Comparison of ENCODE assay signal across 1 cellular context in the genomic region with DNA sequence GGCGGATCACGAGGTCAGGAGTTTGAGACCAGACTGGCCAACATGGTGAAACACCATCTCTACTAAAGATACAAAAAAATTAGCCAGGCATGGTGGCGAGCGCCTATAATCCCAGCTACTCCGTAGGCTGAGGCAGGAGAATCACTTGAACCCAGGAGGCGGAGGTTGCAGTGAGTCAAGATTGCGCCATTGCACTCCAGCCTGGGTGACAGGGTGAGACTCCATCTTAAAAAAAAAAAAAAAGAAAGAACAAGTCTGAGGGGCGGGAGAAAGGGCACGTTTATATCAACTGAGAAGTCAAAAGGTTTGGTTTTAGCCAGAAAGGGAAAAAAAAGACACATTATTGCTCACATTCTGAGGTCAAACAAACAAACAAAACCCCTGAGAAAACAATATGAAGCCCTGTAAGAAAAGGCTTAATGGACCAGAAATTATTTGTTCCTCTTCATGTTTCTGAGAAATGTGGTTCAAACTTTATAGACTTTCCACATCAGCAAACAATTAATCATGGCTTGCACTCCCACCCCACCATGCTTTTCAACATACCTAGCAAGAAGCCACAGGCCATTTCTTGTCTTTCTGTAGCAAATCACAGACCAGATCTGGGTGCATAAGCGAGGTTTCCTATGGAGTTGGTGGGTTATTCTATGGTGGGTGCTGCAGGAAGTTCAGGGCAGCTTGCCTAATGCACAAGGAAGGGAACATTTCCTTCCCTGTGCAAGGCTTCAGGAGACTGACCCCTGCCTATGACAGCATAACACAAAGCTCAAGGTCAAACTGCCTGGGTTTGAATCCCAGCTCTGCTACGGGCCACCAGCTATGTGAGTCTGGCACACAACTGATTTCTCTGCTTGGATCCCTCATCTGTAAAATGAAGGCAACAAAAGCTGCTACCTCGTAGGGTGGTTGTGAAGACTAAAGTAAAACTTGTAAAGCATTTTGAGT.
TF ChIP-seq lines count a peak whose summit lies in the region.

No MANE protein-coding gene starts in this region.

TF ChIP-seq in HEK293, 187 proteins besides CTCF, POLR2A, EP300 and RAD21 (continued from another document):
- TF ChIP-seq, protein P1, sequence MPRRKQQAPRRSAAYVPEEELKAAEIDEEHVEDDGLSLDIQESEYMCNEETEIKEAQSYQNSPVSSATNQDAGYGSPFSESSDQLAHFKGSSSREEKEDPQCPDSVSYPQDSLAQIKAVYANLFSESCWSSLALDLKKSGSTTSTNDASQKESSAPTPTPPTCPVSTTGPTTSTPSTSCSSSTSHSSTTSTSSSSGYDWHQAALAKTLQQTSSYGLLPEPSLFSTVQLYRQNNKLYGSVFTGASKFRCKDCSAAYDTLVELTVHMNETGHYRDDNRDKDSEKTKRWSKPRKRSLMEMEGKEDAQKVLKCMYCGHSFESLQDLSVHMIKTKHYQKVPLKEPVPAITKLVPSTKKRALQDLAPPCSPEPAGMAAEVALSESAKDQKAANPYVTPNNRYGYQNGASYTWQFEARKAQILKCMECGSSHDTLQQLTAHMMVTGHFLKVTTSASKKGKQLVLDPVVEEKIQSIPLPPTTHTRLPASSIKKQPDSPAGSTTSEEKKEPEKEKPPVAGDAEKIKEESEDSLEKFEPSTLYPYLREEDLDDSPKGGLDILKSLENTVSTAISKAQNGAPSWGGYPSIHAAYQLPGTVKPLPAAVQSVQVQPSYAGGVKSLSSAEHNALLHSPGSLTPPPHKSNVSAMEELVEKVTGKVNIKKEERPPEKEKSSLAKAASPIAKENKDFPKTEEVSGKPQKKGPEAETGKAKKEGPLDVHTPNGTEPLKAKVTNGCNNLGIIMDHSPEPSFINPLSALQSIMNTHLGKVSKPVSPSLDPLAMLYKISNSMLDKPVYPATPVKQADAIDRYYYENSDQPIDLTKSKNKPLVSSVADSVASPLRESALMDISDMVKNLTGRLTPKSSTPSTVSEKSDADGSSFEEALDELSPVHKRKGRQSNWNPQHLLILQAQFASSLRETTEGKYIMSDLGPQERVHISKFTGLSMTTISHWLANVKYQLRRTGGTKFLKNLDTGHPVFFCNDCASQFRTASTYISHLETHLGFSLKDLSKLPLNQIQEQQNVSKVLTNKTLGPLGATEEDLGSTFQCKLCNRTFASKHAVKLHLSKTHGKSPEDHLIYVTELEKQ (tag by site-specific recombination; IDR thresholded peaks at IDR 0.05; ENCODE audit: borderline replicate concordance), result no peak
- no peak for TF ChIP-seq ZNF354C (tag by site-specific recombination; IDR thresholded peaks at IDR 0.05; ENCODE audit: borderline replicate concordance, low read depth)
- no peak for TF ChIP-seq ZNF433 (tag by site-specific recombination; IDR thresholded peaks at IDR 0.05; ENCODE audit: low read depth)
- no peak for TF ChIP-seq ZNF302 (tag by site-specific recombination; IDR thresholded peaks at IDR 0.05; ENCODE audit: low read depth)
- TF ChIP-seq, protein P2, sequence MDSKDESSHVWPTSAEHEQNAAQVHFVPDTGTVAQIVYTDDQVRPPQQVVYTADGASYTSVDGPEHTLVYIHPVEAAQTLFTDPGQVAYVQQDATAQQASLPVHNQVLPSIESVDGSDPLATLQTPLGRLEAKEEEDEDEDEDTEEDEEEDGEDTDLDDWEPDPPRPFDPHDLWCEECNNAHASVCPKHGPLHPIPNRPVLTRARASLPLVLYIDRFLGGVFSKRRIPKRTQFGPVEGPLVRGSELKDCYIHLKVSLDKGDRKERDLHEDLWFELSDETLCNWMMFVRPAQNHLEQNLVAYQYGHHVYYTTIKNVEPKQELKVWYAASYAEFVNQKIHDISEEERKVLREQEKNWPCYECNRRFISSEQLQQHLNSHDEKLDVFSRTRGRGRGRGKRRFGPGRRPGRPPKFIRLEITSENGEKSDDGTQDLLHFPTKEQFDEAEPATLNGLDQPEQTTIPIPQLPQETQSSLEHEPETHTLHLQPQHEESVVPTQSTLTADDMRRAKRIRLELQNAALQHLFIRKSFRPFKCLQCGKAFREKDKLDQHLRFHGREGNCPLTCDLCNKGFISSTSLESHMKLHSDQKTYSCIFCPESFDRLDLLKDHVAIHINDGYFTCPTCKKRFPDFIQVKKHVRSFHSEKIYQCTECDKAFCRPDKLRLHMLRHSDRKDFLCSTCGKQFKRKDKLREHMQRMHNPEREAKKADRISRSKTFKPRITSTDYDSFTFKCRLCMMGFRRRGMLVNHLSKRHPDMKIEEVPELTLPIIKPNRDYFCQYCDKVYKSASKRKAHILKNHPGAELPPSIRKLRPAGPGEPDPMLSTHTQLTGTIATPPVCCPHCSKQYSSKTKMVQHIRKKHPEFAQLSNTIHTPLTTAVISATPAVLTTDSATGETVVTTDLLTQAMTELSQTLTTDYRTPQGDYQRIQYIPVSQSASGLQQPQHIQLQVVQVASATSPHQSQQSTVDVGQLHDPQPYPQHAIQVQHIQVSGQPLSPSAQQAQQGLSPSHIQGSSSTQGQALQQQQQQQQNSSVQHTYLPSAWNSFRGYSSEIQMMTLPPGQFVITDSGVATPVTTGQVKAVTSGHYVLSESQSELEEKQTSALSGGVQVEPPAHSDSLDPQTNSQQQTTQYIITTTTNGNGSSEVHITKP (tag by site-specific recombination; IDR thresholded peaks at IDR 0.05), result peak; percentile 65; the same call in 1 of the 2 replicates
- TF ChIP-seq ZNF202 (tag by site-specific recombination; IDR thresholded peaks at IDR 0.05; ENCODE audit: borderline replicate concordance), result no peak
- peak; percentile 12; the same call in 1 of the 2 replicates for TF ChIP-seq ZFP69B (tag by site-specific recombination; IDR thresholded peaks at IDR 0.05)
- no peak for TF ChIP-seq ZNF114 (tag by site-specific recombination; IDR thresholded peaks at IDR 0.05)
- TF ChIP-seq, protein P3, sequence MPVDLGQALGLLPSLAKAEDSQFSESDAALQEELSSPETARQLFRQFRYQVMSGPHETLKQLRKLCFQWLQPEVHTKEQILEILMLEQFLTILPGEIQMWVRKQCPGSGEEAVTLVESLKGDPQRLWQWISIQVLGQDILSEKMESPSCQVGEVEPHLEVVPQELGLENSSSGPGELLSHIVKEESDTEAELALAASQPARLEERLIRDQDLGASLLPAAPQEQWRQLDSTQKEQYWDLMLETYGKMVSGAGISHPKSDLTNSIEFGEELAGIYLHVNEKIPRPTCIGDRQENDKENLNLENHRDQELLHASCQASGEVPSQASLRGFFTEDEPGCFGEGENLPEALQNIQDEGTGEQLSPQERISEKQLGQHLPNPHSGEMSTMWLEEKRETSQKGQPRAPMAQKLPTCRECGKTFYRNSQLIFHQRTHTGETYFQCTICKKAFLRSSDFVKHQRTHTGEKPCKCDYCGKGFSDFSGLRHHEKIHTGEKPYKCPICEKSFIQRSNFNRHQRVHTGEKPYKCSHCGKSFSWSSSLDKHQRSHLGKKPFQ (tag by site-specific recombination; IDR thresholded peaks at IDR 0.05), result peak; percentile 38; the same call in 1 of the 2 replicates
- TF ChIP-seq ZNF211 (tag by site-specific recombination; IDR thresholded peaks at IDR 0.05; ENCODE audit: low read depth), result no peak
- TF ChIP-seq GLI4 (tag by site-specific recombination; IDR thresholded peaks at IDR 0.05), result no peak
- TF ChIP-seq ZNF140 (tag by site-specific recombination; IDR thresholded peaks at IDR 0.05), result no peak
- TF ChIP-seq ZNF830 (tag by site-specific recombination; IDR thresholded peaks at IDR 0.05; ENCODE audit: low read depth), result no peak
- no peak for TF ChIP-seq ZNF626 (tag by site-specific recombination; IDR thresholded peaks at IDR 0.05)
- TF ChIP-seq, protein P4, sequence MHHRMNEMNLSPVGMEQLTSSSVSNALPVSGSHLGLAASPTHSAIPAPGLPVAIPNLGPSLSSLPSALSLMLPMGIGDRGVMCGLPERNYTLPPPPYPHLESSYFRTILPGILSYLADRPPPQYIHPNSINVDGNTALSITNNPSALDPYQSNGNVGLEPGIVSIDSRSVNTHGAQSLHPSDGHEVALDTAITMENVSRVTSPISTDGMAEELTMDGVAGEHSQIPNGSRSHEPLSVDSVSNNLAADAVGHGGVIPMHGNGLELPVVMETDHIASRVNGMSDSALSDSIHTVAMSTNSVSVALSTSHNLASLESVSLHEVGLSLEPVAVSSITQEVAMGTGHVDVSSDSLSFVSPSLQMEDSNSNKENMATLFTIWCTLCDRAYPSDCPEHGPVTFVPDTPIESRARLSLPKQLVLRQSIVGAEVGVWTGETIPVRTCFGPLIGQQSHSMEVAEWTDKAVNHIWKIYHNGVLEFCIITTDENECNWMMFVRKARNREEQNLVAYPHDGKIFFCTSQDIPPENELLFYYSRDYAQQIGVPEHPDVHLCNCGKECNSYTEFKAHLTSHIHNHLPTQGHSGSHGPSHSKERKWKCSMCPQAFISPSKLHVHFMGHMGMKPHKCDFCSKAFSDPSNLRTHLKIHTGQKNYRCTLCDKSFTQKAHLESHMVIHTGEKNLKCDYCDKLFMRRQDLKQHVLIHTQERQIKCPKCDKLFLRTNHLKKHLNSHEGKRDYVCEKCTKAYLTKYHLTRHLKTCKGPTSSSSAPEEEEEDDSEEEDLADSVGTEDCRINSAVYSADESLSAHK (tag by site-specific recombination; IDR thresholded peaks at IDR 0.05), result peak; percentile 74
- TF ChIP-seq KLF16 (tag by site-specific recombination; IDR thresholded peaks at IDR 0.05), result 0 out of 2 replicates have a peak, but pooled peaks have one; percentile 11
- TF ChIP-seq BCL11A (tag by site-specific recombination; IDR thresholded peaks at IDR 0.05; ENCODE audit: low read depth), result no peak
- no peak for TF ChIP-seq ZNF571 (tag by site-specific recombination; IDR thresholded peaks at IDR 0.05)
- peak; percentile 57; the same call in 1 of the 2 replicates for TF ChIP-seq GLI2 (tag by site-specific recombination; IDR thresholded peaks at IDR 0.05; ENCODE audit: borderline replicate concordance, low read depth)
- no peak for TF ChIP-seq EGR2 (tag by site-specific recombination; IDR thresholded peaks at IDR 0.05; ENCODE audit: low read depth)
- TF ChIP-seq, protein P5, sequence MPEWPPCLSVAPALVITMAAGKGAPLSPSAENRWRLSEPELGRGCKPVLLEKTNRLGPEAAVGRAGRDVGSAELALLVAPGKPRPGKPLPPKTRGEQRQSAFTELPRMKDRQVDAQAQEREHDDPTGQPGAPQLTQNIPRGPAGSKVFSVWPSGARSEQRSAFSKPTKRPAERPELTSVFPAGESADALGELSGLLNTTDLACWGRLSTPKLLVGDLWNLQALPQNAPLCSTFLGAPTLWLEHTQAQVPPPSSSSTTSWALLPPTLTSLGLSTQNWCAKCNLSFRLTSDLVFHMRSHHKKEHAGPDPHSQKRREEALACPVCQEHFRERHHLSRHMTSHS (tag by site-specific recombination; IDR thresholded peaks at IDR 0.05), result peak; percentile 52; the same call in 1 of the 2 replicates
- no peak for TF ChIP-seq ZNF133 (tag by site-specific recombination; IDR thresholded peaks at IDR 0.05)
